In genomic region chr14:59330455-59330854, GRCh38 we compare ENCODE assay signal across 13 cellular contexts.
DNase-seq lines count a peak whose midpoint lies in the region; ATAC-seq and TF ChIP-seq lines count a peak whose summit lies in the region.
"Had no signal": no experiment of that assay in that cellular context is flagged by ENCODE, and none has a peak within 500 bp of the region (broad histone marks: within the 10 kb centered on the region; RNA-seq: fewer than 3 reads in every experiment).

No MANE protein-coding gene starts in this region.

- H3K36me3 Mint-ChIP-seq in activated B cell treated with CpG ODN at 0.5 μM for 24 hours (ENCODE audit: low read depth): peaks cover 61% of the 10 kb centered on the region
- peaks cover 0 to 3% of the 10 kb centered on the region in 2 donors for H3K36me3 Mint-ChIP-seq in activated T-cell treated with anti-CD3 and anti-CD28 coated beads, Interleukin-2, amount 50 U/mL, for 72 hours (ENCODE audit: insufficient read depth in 2 of 2)

- DNase-seq in activated B cell treated with CpG ODN at 0.5 μM for 24 hours: no peak
- DNase-seq in prostate gland (ENCODE audit: low spot score): no peak
- DNase-seq in amygdala (lab: John Stamatoyannopoulos, UW): no peak
- no peak for DNase-seq in activated T-cell treated with anti-CD3 and anti-CD28 coated beads, Interleukin-2, amount 50 U/mL, for 72 hours
- no peak for DNase-seq in HK-2 (ENCODE audit: unreplicated experiment)
- no peak for DNase-seq in RPMI8226
- DNase-seq: activated CD4-positive, alpha-beta T cell treated with anti-CD3 and anti-CD28 coated beads, Interleukin-2, amount 50 U/mL, for 1 hour; stimulated activated CD4-positive, alpha-beta T cell treated with anti-CD3 and anti-CD28 coated beads, Interleukin-4, amount 100 ng/mL, for 1 hour had no signal

- no peaks in the 10 kb centered on the region for H3K9me3 Mint-ChIP-seq in activated B cell treated with CpG ODN at 0.5 μM for 24 hours
- H3K9me3 Mint-ChIP-seq in activated T-cell treated with anti-CD3 and anti-CD28 coated beads, Interleukin-2, amount 50 U/mL, for 72 hours: no peaks in the 10 kb centered on the region
- H3K9me3 Mint-ChIP-seq: activated naive CD4-positive, alpha-beta T cell treated with anti-CD3 and anti-CD28 coated beads, Interleukin-2, amount 50 U/mL, for 24 hours; neural crest cell had no signal

- H3K27me3 Mint-ChIP-seq in activated B cell treated with CpG ODN at 0.5 μM for 24 hours: no peaks in the 10 kb centered on the region
- H3K27me3 Mint-ChIP-seq in activated T-cell treated with anti-CD3 and anti-CD28 coated beads, Interleukin-2, amount 50 U/mL, for 72 hours (ENCODE audit: low read depth): no peaks in the 10 kb centered on the region
- H3K27me3 Mint-ChIP-seq: activated naive CD4-positive, alpha-beta T cell treated with anti-CD3 and anti-CD28 coated beads, Interleukin-2, amount 50 U/mL, for 24 hours had no signal

- POLR2A ChIA-PET in activated B cell treated with CpG ODN at 0.5 μM for 24 hours (lab: Charles Lee): no interaction called here

- no peaks in the 10 kb centered on the region for H3K4me1 Mint-ChIP-seq in activated B cell treated with CpG ODN at 0.5 μM for 24 hours
- H3K4me1 Mint-ChIP-seq in activated T-cell treated with anti-CD3 and anti-CD28 coated beads, Interleukin-2, amount 50 U/mL, for 72 hours (ENCODE audit: low read depth): no peaks in the 10 kb centered on the region
- H3K4me1 Mint-ChIP-seq: activated naive CD4-positive, alpha-beta T cell treated with anti-CD3 and anti-CD28 coated beads, Interleukin-2, amount 50 U/mL, for 24 hours had no signal

- peak overlapping the region; percentile 24 to 58 for H3K27ac ChIP-seq in prostate gland
- H3K27ac ChIP-seq: KMS-11 had no signal

- ATAC-seq in GM18873 (IDR thresholded peaks at IDR 0.05; ENCODE audit: low FRiP score, unreplicated experiment): peak; percentile 91
- peak; percentile 69 for ATAC-seq in HG02642 (IDR thresholded peaks at IDR 0.05; ENCODE audit: poor library complexity, unreplicated experiment)
- peak; percentile 66 for ATAC-seq in activated B cell treated with CpG ODN at 0.5 μM for 24 hours (ENCODE audit: low read depth)
- ATAC-seq in activated T-cell treated with anti-CD3 and anti-CD28 coated beads, Interleukin-2, amount 50 U/mL, for 72 hours (replicated peaks in 1 of 2): no peak

- no peak for TF ChIP-seq POLR2A in prostate gland (IDR thresholded peaks at IDR 0.05)

- H3K4me1 ChIP-seq in prostate gland (replicated peaks): no peaks in the 10 kb centered on the region

- H3K27ac Mint-ChIP-seq in activated B cell treated with CpG ODN at 0.5 μM for 24 hours: peak overlapping the region; percentile 54
- H3K27ac Mint-ChIP-seq in activated T-cell treated with anti-CD3 and anti-CD28 coated beads, Interleukin-2, amount 50 U/mL, for 72 hours: no peak overlapping the region
- H3K27ac Mint-ChIP-seq: activated naive CD4-positive, alpha-beta T cell treated with anti-CD3 and anti-CD28 coated beads, Interleukin-2, amount 50 U/mL, for 24 hours had no signal

- H3K9me3 ChIP-seq in prostate gland: no peaks in the 10 kb centered on the region

- intact Hi-C loops in activated B cell treated with CpG ODN at 0.5 μM for 24 hours (cut with micrococcal nuclease): loop anchor here (1.0 kb wide), 1 partner anchor 114 kb away; no protein-coding TSS in a partner anchor
- intact Hi-C loops in prostate gland (cut with DNase I): loop anchor here (5.0 kb wide), 2 partner anchors 97 to 143 kb away; partner anchors contain the start of gene DAAM1

- no peaks in the 10 kb centered on the region for H3K27me3 ChIP-seq in prostate gland (replicated peaks; ENCODE audit: insufficient read depth)

- H3K4me3 Mint-ChIP-seq in activated B cell treated with CpG ODN at 0.5 μM for 24 hours: no peak overlapping the region
- H3K4me3 Mint-ChIP-seq in activated T-cell treated with anti-CD3 and anti-CD28 coated beads, Interleukin-2, amount 50 U/mL, for 72 hours: no peak overlapping the region
- H3K4me3 Mint-ChIP-seq: activated naive CD4-positive, alpha-beta T cell treated with anti-CD3 and anti-CD28 coated beads, Interleukin-2, amount 50 U/mL, for 24 hours; neural crest cell had no signal

- WGBS in prostate gland: 73% methylated on average over 5 of the region's 5 CpGs

- CTCF ChIA-PET in activated B cell treated with CpG ODN at 0.5 μM for 24 hours (lab: Charles Lee): interaction anchor here (0.9 to 2.1 kb wide), 3 partner anchors 9 to 202 kb away, joined by 3 to 6 read pairs (median 3); no protein-coding TSS in a partner anchor

- TF ChIP-seq CTCF in activated B cell treated with CpG ODN at 0.5 μM for 24 hours (IDR thresholded peaks at IDR 0.05) (no peak), prostate gland (IDR thresholded peaks at IDR 0.05) (no peak)

- no peak overlapping the region for H3K4me3 ChIP-seq in prostate gland

- H3K36me3 ChIP-seq in prostate gland: no peaks in the 10 kb centered on the region

Comparison
In these comparisons a context has a peak if more than half of its experiments do, and no peak if none do; other contexts are left out.
1. ATAC-seq: peak in GM18873 (single experiment), HG02642 (single experiment) and activated B cell treated with CpG ODN at 0.5 μM for 24 hours (single experiment); none in activated T-cell treated with anti-CD3 and anti-CD28 coated beads, Interleukin-2, amount 50 U/mL, for 72 hours (0 of 2).